In the genomic region with DNA sequence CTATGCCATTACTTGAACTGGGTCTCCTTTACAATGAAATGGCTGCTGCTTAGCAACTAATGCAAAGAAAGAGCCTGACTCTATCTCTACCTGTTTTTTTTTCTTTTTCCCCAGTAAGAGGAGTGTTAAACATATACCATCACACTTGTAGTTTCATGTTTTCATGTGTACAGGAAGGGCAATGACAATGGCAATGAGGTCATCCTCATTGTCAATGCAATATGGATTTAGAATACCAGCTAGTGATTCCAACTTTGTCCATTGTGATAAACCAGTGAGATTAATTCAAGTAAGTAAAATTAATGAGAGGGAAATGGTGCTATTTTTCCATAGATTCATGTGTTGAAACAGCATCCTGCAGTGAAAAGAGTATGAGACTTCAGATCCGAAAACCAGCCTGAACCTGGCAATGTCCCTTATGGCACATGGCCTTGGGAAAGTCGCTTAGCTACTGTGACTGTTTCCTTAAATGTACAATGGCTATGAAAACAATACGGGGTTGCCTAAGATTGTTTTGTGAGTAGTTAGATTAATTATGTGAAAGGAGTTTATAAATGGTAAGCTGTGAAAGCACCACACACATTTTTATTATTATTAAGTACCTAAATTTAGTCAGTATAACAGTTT, we compare ENCODE assay signal across 20 cellular contexts. TPM values are rescaled to one million over a fixed set of nuclear protein-coding genes. Genes with fewer than 3 reads are reported as not detected.
DNase-seq lines count a peak whose midpoint lies in the region; FAIRE-seq and TF ChIP-seq lines count a peak whose summit lies in the region.
"Had no signal": no experiment of that assay in that cellular context is flagged by ENCODE, and none has a peak within 500 bp of the region (broad histone marks: within the 10 kb centered on the region; RNA-seq: fewer than 3 reads in every experiment).

No MANE protein-coding gene starts in this region.

- H3K79me2 ChIP-seq in ACC112 (ENCODE audit: control insufficient read depth, insufficient read depth, low read length, unreplicated experiment), result no peaks in the 10 kb centered on the region
- no peaks in the 10 kb centered on the region for H3K79me2 ChIP-seq in astrocyte (ENCODE audit: insufficient read depth, low read length)
- peaks cover 31% of the 10 kb centered on the region for H3K79me2 ChIP-seq in osteoblast (ENCODE audit: insufficient read depth, low read length)

- H3K4me3 ChIP-seq in ACC112 (ENCODE audit: low read depth, low read length) (no peak overlapping the region), astrocyte (ENCODE audit: insufficient read depth, low read depth, low read length) (no peak overlapping the region), osteoblast (ENCODE audit: insufficient read depth, low read length) (no peak overlapping the region), WERI-Rb-1 (ENCODE audit: low read depth, low read length) (no peak overlapping the region)
- H3K4me3 ChIP-seq: K562 had no signal

- peaks cover 6% of the 10 kb centered on the region for H3K4me1 Mint-ChIP-seq in astrocyte (ENCODE audit: low read depth, unreplicated experiment)
- H3K4me1 Mint-ChIP-seq: CD4-positive, CD25-positive, alpha-beta regulatory T cell had no signal

- peaks cover 19% of the 10 kb centered on the region for H3K36me3 ChIP-seq in ACC112 (ENCODE audit: insufficient read depth, low read length)
- H3K36me3 ChIP-seq in astrocyte (ENCODE audit: insufficient read depth, low read length), result peaks cover 7% of the 10 kb centered on the region
- peaks cover 30% of the 10 kb centered on the region for H3K36me3 ChIP-seq in osteoblast (ENCODE audit: insufficient read depth, low read length)
- H3K36me3 ChIP-seq in WERI-Rb-1, result no peaks in the 10 kb centered on the region
- H3K36me3 ChIP-seq: BE2C had no signal

- H3K27ac ChIP-seq in ACC112 (ENCODE audit: low read depth, low read length) (peak overlapping the region; percentile 58), astrocyte (ENCODE audit: low read depth, low read length) (peak overlapping the region; percentile 59), osteoblast (ENCODE audit: low read depth, low read length) (peak overlapping the region; percentile 78), WERI-Rb-1 (no peak overlapping the region)

- TF ChIP-seq CTCF in astrocyte (IDR thresholded peaks at IDR 0.05; ENCODE audit: insufficient read depth, low read depth, low read length) (no peak), osteoblast (IDR thresholded peaks at IDR 0.05; ENCODE audit: extremely low read depth, low read depth, low read length) (no peak), WERI-Rb-1 (IDR thresholded peaks at IDR 0.05; ENCODE audit: low read depth, low read length) (no peak)

- H4K20me1 ChIP-seq in astrocyte (ENCODE audit: insufficient read depth, low read length), result no peaks in the 10 kb centered on the region
- no peaks in the 10 kb centered on the region for H4K20me1 ChIP-seq in osteoblast (ENCODE audit: insufficient read depth, low read length)

- FAIRE-seq in astrocyte (lab: Jason Lieb, UNC), result no peak
- FAIRE-seq: K562 had no signal

- peak overlapping the region; percentile 15 for H3K9ac ChIP-seq in astrocyte (ENCODE audit: low read length)

- peak overlapping the region; percentile 24 for H3K4me2 ChIP-seq in astrocyte (ENCODE audit: low read length)
- peak overlapping the region; percentile 30 for H3K4me2 ChIP-seq in osteoblast (ENCODE audit: insufficient read depth, low read length)

- H3K9me3 Mint-ChIP-seq in astrocyte (ENCODE audit: unreplicated experiment), result peaks cover 25% of the 10 kb centered on the region

- H3K4me3 Mint-ChIP-seq in astrocyte (ENCODE audit: unreplicated experiment), result no peak overlapping the region
- H3K4me3 Mint-ChIP-seq: CD4-positive, CD25-positive, alpha-beta regulatory T cell had no signal

- no peaks in the 10 kb centered on the region for H3K27me3 ChIP-seq in ACC112 (ENCODE audit: insufficient read depth, low read length)
- no peaks in the 10 kb centered on the region for H3K27me3 ChIP-seq in astrocyte (ENCODE audit: insufficient read depth, low read length)
- H3K27me3 ChIP-seq in osteoblast (ENCODE audit: insufficient read depth, low read length), result no peaks in the 10 kb centered on the region
- no peaks in the 10 kb centered on the region for H3K27me3 ChIP-seq in WERI-Rb-1 (ENCODE audit: insufficient read depth, low read depth, severe bottlenecking)
- H3K27me3 ChIP-seq: BE2C had no signal

- no peaks in the 10 kb centered on the region for H3K27me3 Mint-ChIP-seq in astrocyte (ENCODE audit: low read depth, unreplicated experiment)

- no peak for DNase-seq in astrocyte (ENCODE audit: low read depth)
- DNase-seq in dermis microvascular lymphatic vessel endothelial cell (ENCODE audit: low read depth in 2 of 2), result peak; percentile 29 to 40
- DNase-seq in osteoblast (ENCODE audit: insufficient read length, low spot score, missing footprints), result no peak
- no peak for DNase-seq in WERI-Rb-1
- DNase-seq in NCI-H1694 (lab: John Stamatoyannopoulos, UW), result no peak
- DNase-seq in NCI-H1436 treated with DMSO at 0.1 percent for 48 hours (lab: John Stamatoyannopoulos, UW), result no peak
- DNase-seq: BE2C; CD4-positive, CD25-positive, alpha-beta regulatory T cell; COR-L47; DMS 273 treated with DMSO at 0.1 percent for 48 hours; DND-41; NCI-H1092 treated with DMSO at 0.1 percent for 48 hours; NCI-H2081 treated with DMSO at 0.1 percent for 48 hours; NCI-H510A treated with DMSO at 0.1 percent for 48 hours; NCI-H82; OCI-M1; SHP77 had no signal

- H3K36me3 Mint-ChIP-seq in astrocyte (ENCODE audit: low read depth, unreplicated experiment), result peaks cover 32% of the 10 kb centered on the region
- H3K36me3 Mint-ChIP-seq: CD4-positive, CD25-positive, alpha-beta regulatory T cell had no signal

- H3K27ac Mint-ChIP-seq in astrocyte (ENCODE audit: unreplicated experiment), result no peak overlapping the region

- H2AFZ ChIP-seq in ACC112 (ENCODE audit: low read length, unreplicated experiment), result no peak overlapping the region
- no peak overlapping the region for H2AFZ ChIP-seq in astrocyte (ENCODE audit: low read depth, low read length)
- peak overlapping the region; percentile 54 for H2AFZ ChIP-seq in osteoblast (ENCODE audit: low read length)

- H3K4me1 ChIP-seq in ACC112 (ENCODE audit: control insufficient read depth, insufficient read depth, low read length, unreplicated experiment) (peaks cover 14% of the 10 kb centered on the region), astrocyte (ENCODE audit: insufficient read depth, low read length) (peaks cover 6% of the 10 kb centered on the region), osteoblast (ENCODE audit: insufficient read depth, low read length) (peaks cover 23% of the 10 kb centered on the region)
- H3K4me1 ChIP-seq: BE2C had no signal

- H3K9me3 ChIP-seq in astrocyte (ENCODE audit: insufficient read depth, low read depth, low read length) (peaks cover 2% of the 10 kb centered on the region), osteoblast (ENCODE audit: low read depth, low read length) (peaks cover 3% of the 10 kb centered on the region), WERI-Rb-1 (ENCODE audit: severe bottlenecking) (peaks cover 12% of the 10 kb centered on the region)
- H3K9me3 ChIP-seq: BE2C had no signal

RNA-seq across cellular contexts. Expression of a gene that starts 11.2 kb away (rescaled TPM):
- total RNA-seq in astrocyte, result 6.3 and 7.5 TPM in 2 replicates
- 0.64 and 3.5 TPM in 2 replicates for total RNA-seq in dermis microvascular lymphatic vessel endothelial cell
- total RNA-seq in osteoblast, result 19.2 and 23.3 TPM in 2 replicates
- total RNA-seq: CD4-positive, CD25-positive, alpha-beta regulatory T cell; G401 had no signal

Comparison
In these comparisons a context has a peak if more than half of its experiments do, and no peak if none do; other contexts are left out.
1. DNase-seq: peak in dermis microvascular lymphatic vessel endothelial cell (2 of 2); none in astrocyte (single experiment), osteoblast (single experiment), WERI-Rb-1 (single experiment), NCI-H1694 (single experiment) and NCI-H1436 treated with DMSO at 0.1 percent for 48 hours (single experiment).